In genomic region chr19:14015454-14016035, GRCh38 we compare ENCODE assay signal across 12 cellular contexts. TPM values are rescaled to one million over a fixed set of nuclear protein-coding genes. Genes with fewer than 3 reads are reported as not detected.
A peak's percentile ranks its signal among the peaks of the same experiment; 100 is the strongest.
DNase-seq lines count a peak whose midpoint lies in the region; ATAC-seq and TF ChIP-seq lines count a peak whose summit lies in the region.
"Had no signal": no experiment of that assay in that cellular context is flagged by ENCODE, and none has a peak within 500 bp of the region (broad histone marks: within the 10 kb centered on the region; RNA-seq: fewer than 3 reads in every experiment).

No MANE protein-coding gene starts in this region.

- no peaks in the 10 kb centered on the region for H3K27me3 ChIP-seq in GM23338 (ENCODE audit: insufficient read depth)
- no peaks in the 10 kb centered on the region for H3K27me3 ChIP-seq in KMS-11 (ENCODE audit: insufficient read depth, low read depth)
- H3K27me3 ChIP-seq: SJSA1 had no signal

- H4K20me1 ChIP-seq in GM23338 (replicated peaks; ENCODE audit: insufficient read depth) (no peaks in the 10 kb centered on the region), KMS-11 (ENCODE audit: insufficient read depth) (no peaks in the 10 kb centered on the region)

- H3K79me2 ChIP-seq in GM23338 (replicated peaks; ENCODE audit: insufficient read depth), result no peaks in the 10 kb centered on the region
- no peaks in the 10 kb centered on the region for H3K79me2 ChIP-seq in KMS-11 (ENCODE audit: insufficient read depth, low read depth)

- no peaks in the 10 kb centered on the region for H3K36me3 ChIP-seq in GM23338 (ENCODE audit: insufficient read depth)
- no peaks in the 10 kb centered on the region for H3K36me3 ChIP-seq in KMS-11 (ENCODE audit: insufficient read depth)
- H3K36me3 ChIP-seq: SJSA1 had no signal

- H3F3A ChIP-seq in GM23338 (replicated peaks; ENCODE audit: low read depth), result no peaks in the 10 kb centered on the region

- no peaks in the 10 kb centered on the region for H3K36me3 Mint-ChIP-seq in GM23338 (ENCODE audit: low read depth)
- no peaks in the 10 kb centered on the region for H3K36me3 Mint-ChIP-seq in natural killer cell treated with Interleukin-12 subunit alpha and Interleukin-12 subunit beta and Interleukin-15 and Interleukin-18, amount 100 ng/mL, for 72 hours

- no peaks in the 10 kb centered on the region for H3K4me1 Mint-ChIP-seq in GM23338
- peaks cover 5 to 7% of the 10 kb centered on the region in 2 donors for H3K4me1 Mint-ChIP-seq in natural killer cell treated with Interleukin-12 subunit alpha and Interleukin-12 subunit beta and Interleukin-15 and Interleukin-18, amount 100 ng/mL, for 72 hours (ENCODE audit: low read depth in 2 of 2)

- no peak overlapping the region for H3K4me2 ChIP-seq in GM23338
- peak overlapping the region; percentile 41 for H3K4me2 ChIP-seq in KMS-11

- intact Hi-C loops in lower leg skin (cut with DNase I; ENCODE audit: low total_unique reads), result no loop called here

- peak overlapping the region; percentile 43 for H3K9ac ChIP-seq in KMS-11

- H3K27me3 Mint-ChIP-seq in GM23338 (ENCODE audit: insufficient read depth, low read depth, poor library complexity), result peaks cover 2% of the 10 kb centered on the region
- no peaks in the 10 kb centered on the region for H3K27me3 Mint-ChIP-seq in natural killer cell treated with Interleukin-12 subunit alpha and Interleukin-12 subunit beta and Interleukin-15 and Interleukin-18, amount 100 ng/mL, for 72 hours

- TF ChIP-seq CTCF in GM23338 (conservative IDR thresholded peaks at IDR 0.05; ENCODE audit: low read depth in 2 of 2) (no peak), KMS-11 (conservative IDR thresholded peaks at IDR 0.05; ENCODE audit: low read depth, low read length) (no peak), lower leg skin (IDR thresholded peaks at IDR 0.05) (no peak), omental fat pad (IDR thresholded peaks at IDR 0.05) (no peak)

- no peak for TF ChIP-seq POLR2A in lower leg skin (IDR thresholded peaks at IDR 0.05)

- no peak overlapping the region for H3K27ac Mint-ChIP-seq in GM23338
- H3K27ac Mint-ChIP-seq in natural killer cell treated with Interleukin-12 subunit alpha and Interleukin-12 subunit beta and Interleukin-15 and Interleukin-18, amount 100 ng/mL, for 72 hours, result peak overlapping the region; percentile 22 to 24

- DNase-seq in GM23338 (ENCODE audit: low spot score), result no peak
- DNase-seq in natural killer cell treated with Interleukin-12 subunit alpha and Interleukin-12 subunit beta and Interleukin-15 and Interleukin-18, amount 100 ng/mL, for 72 hours (ENCODE audit: low spot score), result no peak
- no peak for DNase-seq in lower leg skin (ENCODE audit: low spot score in 2 of 2)
- no peak for DNase-seq in omental fat pad (ENCODE audit: low spot score)
- no peak for DNase-seq in activated effector memory CD4-positive, alpha-beta T cell treated with anti-CD3 and anti-CD28 coated beads, Interleukin-2, amount 50 U/mL, for 16 hours
- no peak for DNase-seq in NCI-H1417 treated with DMSO at 0.1 percent for 48 hours (lab: John Stamatoyannopoulos, UW)
- DNase-seq: activated effector memory CD4-positive, alpha-beta T cell treated with Interleukin-2 at 50 U/mL for 16 hours had no signal

- H2AFZ ChIP-seq in GM23338 (0 out of 2 replicates have a peak overlapping the region, but pooled peaks have one; percentile 47), KMS-11 (ENCODE audit: low read depth) (peak overlapping the region; percentile 41; the same call in 1 of the 2 replicates)

- no peaks in the 10 kb centered on the region for H3K9me2 ChIP-seq in GM23338 (ENCODE audit: insufficient read depth)

- no peaks in the 10 kb centered on the region for H3K4me1 ChIP-seq in GM23338 (ENCODE audit: insufficient read depth)
- H3K4me1 ChIP-seq in KMS-11 (ENCODE audit: low read depth, poor library complexity, severe bottlenecking), result peaks cover 41% of the 10 kb centered on the region
- H3K4me1 ChIP-seq: SJSA1 had no signal

- no peak overlapping the region for H3K4me3 Mint-ChIP-seq in GM23338
- H3K4me3 Mint-ChIP-seq in natural killer cell treated with Interleukin-12 subunit alpha and Interleukin-12 subunit beta and Interleukin-15 and Interleukin-18, amount 100 ng/mL, for 72 hours, result peak overlapping the region; percentile 31

- WGBS in lower leg skin, 2 donors, result 65 to 71% methylated on average over 9 of the region's 9 CpGs

- H3K9me3 Mint-ChIP-seq in GM23338, result no peaks in the 10 kb centered on the region; the same call in 2 of the 3 replicates
- no peaks in the 10 kb centered on the region for H3K9me3 Mint-ChIP-seq in natural killer cell treated with Interleukin-12 subunit alpha and Interleukin-12 subunit beta and Interleukin-15 and Interleukin-18, amount 100 ng/mL, for 72 hours

- H3K27ac ChIP-seq in GM23338 (ENCODE audit: low read depth) (no peak overlapping the region), KMS-11 (peak overlapping the region; percentile 80)
- H3K27ac ChIP-seq: SJSA1 had no signal

- ATAC-seq in GM18907 (IDR thresholded peaks at IDR 0.05; ENCODE audit: unreplicated experiment) (peak; percentile 74), GM23338 (no peak), omental fat pad (ENCODE audit: low FRiP score) (no peak)
- peak; percentile 81 to 85 for ATAC-seq in natural killer cell treated with Interleukin-12 subunit alpha and Interleukin-12 subunit beta and Interleukin-15 and Interleukin-18, amount 100 ng/mL, for 72 hours
- ATAC-seq: left ventricle myocardium superior had no signal

- H3K4me3 ChIP-seq in GM23338 (no peak overlapping the region), KMS-11 (IDR thresholded peaks at IDR 0.05; ENCODE audit: insufficient read depth, low read depth, low read length) (no peak overlapping the region), lower leg skin (ENCODE audit: low read depth, poor library complexity, severe bottlenecking) (no peak overlapping the region)
- H3K4me3 ChIP-seq: SJSA1 had no signal

TF ChIP-seq in GM23338, 12 proteins besides CTCF, POLR2A, EP300 and RAD21 (continues in another document):
- TF ChIP-seq STAT1 (IDR thresholded peaks at IDR 0.05; ENCODE audit: unreplicated experiment) (no peak), EZH2 (IDR thresholded peaks at IDR 0.05; ENCODE audit: low read depth, unreplicated experiment) (no peak), ZNF114 (CRISPR knock-in tag; IDR thresholded peaks at IDR 0.05) (no peak)

RNA-seq across cellular contexts. Expression of gene RFX1, which starts 9.4 kb away (rescaled TPM):
- 10.1 and 11.8 TPM in 2 replicates for total RNA-seq in GM23338 (2014; rRNA removed; shearing (Covaris generic))
- polyA plus RNA-seq in GM23338 (2016; fragmentation: Nextera tagmentation; extraction: Ambion mirVana), result 8.9 and 9.4 TPM in 2 replicates
- total RNA-seq in natural killer cell treated with Interleukin-12 subunit alpha and Interleukin-12 subunit beta and Interleukin-15 and Interleukin-18, amount 100 ng/mL, for 72 hours, result 10 to 100 TPM; 13.4 to 16.4 TPM
- total RNA-seq in lower leg skin, result 1 to 10 TPM; 4.5 to 9.2 (median 6.1) TPM
- total RNA-seq in omental fat pad, result 1 to 10 TPM; 2.8 to 7.6 (median 3.2) TPM

RNA-seq across cellular contexts. Expression of gene RLN3, which starts 12.4 kb away (rescaled TPM):
- not detected in 2 replicates for total RNA-seq in GM23338 (2014; rRNA removed; shearing (Covaris generic))
- not detected in 2 replicates for polyA plus RNA-seq in GM23338 (2016; fragmentation: Nextera tagmentation; extraction: Ambion mirVana)
- total RNA-seq in natural killer cell treated with Interleukin-12 subunit alpha and Interleukin-12 subunit beta and Interleukin-15 and Interleukin-18, amount 100 ng/mL, for 72 hours, result not detected
- not detected for total RNA-seq in lower leg skin
- not detected for total RNA-seq in omental fat pad
- total RNA-seq: left ventricle myocardium superior, MCF 10A, SJSA1 had no signal

RNA-seq across cellular contexts. Expression of gene IL27RA, which starts 16.0 kb away (rescaled TPM):
- total RNA-seq in GM23338 (2014; rRNA removed; shearing (Covaris generic)), result 11.4 and 12.8 TPM in 2 replicates
- 7.7 and 8.3 TPM in 2 replicates for polyA plus RNA-seq in GM23338 (2016; fragmentation: Nextera tagmentation; extraction: Ambion mirVana)
- 10 to 100 TPM; 34.9 to 44.0 TPM for total RNA-seq in natural killer cell treated with Interleukin-12 subunit alpha and Interleukin-12 subunit beta and Interleukin-15 and Interleukin-18, amount 100 ng/mL, for 72 hours
- total RNA-seq in lower leg skin (1 to 10 TPM in 3 of 4 donors, under 1 TPM in 1; 0.27 to 2.7 (median 2.0) TPM), omental fat pad (10 to 100 TPM in 1 of 4 donors, 1 to 10 TPM in 3; 4.5 to 12.8 (median 6.3) TPM)

RNA-seq across cellular contexts. Expression of gene PALM3, which starts 46.3 kb away (rescaled TPM):
- 40.2 and 45.8 TPM in 2 replicates for total RNA-seq in GM23338 (2014; rRNA removed; shearing (Covaris generic))
- 16.6 and 19.6 TPM in 2 replicates for polyA plus RNA-seq in GM23338 (2016; fragmentation: Nextera tagmentation; extraction: Ambion mirVana)
- total RNA-seq in natural killer cell treated with Interleukin-12 subunit alpha and Interleukin-12 subunit beta and Interleukin-15 and Interleukin-18, amount 100 ng/mL, for 72 hours, result not detected
- total RNA-seq in lower leg skin, result under 1 TPM in 1 of 4 donors, not detected in 3; 0.10 TPM
- total RNA-seq in omental fat pad, result not detected
- total RNA-seq: left ventricle myocardium superior, MCF 10A, SJSA1 had no signal

RNA-seq across cellular contexts. Expression of gene MISP3, which starts 57.0 kb away (rescaled TPM):
- total RNA-seq in GM23338 (2014; rRNA removed; shearing (Covaris generic)), result 1.9 and 7.8 TPM in 2 replicates
- polyA plus RNA-seq in GM23338 (2016; fragmentation: Nextera tagmentation; extraction: Ambion mirVana), result 2.4 and 2.7 TPM in 2 replicates
- total RNA-seq in natural killer cell treated with Interleukin-12 subunit alpha and Interleukin-12 subunit beta and Interleukin-15 and Interleukin-18, amount 100 ng/mL, for 72 hours, result under 1 TPM; 0.31 to 0.59 TPM
- total RNA-seq in lower leg skin (10 to 100 TPM in 3 of 4 donors, 1 to 10 TPM in 1; 9.1 to 26.2 (median 17.2) TPM), omental fat pad (1 to 10 TPM in 3 of 4 donors, not detected in 1; 1.6 to 3.0 (median 2.8) TPM)

Comparison
In these comparisons a context has a peak if more than half of its experiments do, and no peak if none do; other contexts are left out.
1. ATAC-seq: peak in GM18907 (single experiment) and natural killer cell treated with Interleukin-12 subunit alpha and Interleukin-12 subunit beta and Interleukin-15 and Interleukin-18, amount 100 ng/mL, for 72 hours (2 of 2); none in GM23338 (single experiment) and omental fat pad (single experiment).